16 cellular contexts compared by ENCODE assay signal in the genomic region with DNA sequence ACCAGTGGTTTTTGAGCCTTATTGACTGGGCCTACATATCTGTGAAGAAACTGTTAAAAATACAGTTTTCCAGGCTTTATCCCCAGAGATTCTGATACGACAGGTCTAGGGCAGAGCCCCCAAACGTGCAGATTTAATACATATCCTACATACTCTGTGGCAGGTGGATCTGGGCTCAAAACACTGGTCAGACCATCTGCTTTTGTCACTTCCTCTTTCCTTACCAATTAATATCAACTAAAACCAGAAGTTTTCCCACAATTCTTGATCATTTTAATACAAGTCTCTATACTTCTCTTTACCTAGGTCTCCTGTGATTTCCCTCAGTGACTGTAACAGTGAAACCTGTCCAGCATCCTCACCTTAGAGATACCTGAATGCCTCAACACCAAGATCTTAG.
DNase-seq lines count a peak whose midpoint lies in the region; ATAC-seq, FAIRE-seq and TF ChIP-seq lines count a peak whose summit lies in the region.
"Had no signal": no experiment of that assay in that cellular context is flagged by ENCODE, and none has a peak within 500 bp of the region (broad histone marks: within the 10 kb centered on the region; RNA-seq: fewer than 3 reads in every experiment).

No MANE protein-coding gene starts in this region.

- no peaks in the 10 kb centered on the region for H3K9me3 ChIP-seq in neural progenitor cell (ENCODE audit: low read depth)
- H3K9me3 ChIP-seq: HAP-1 had no signal

- H3K9ac ChIP-seq in neural progenitor cell = no peak overlapping the region
- H3K9ac ChIP-seq: BLaER1 treated with 17β-estradiol and CSF1 and Interleukin-3, amounts not matched to agents 10 nM and 100 nM; GM23248 had no signal

- peaks cover 13 to 29% of the 10 kb centered on the region in 2 donors for H3K4me1 Mint-ChIP-seq in effector memory CD8-positive, alpha-beta T cell (ENCODE audit: low read depth in 2 of 2)
- no peaks in the 10 kb centered on the region for H3K4me1 Mint-ChIP-seq in neural progenitor cell
- H3K4me1 Mint-ChIP-seq: B cell had no signal

- H3K4me3 ChIP-seq in neural progenitor cell = no peak overlapping the region
- H3K4me3 ChIP-seq: BLaER1 treated with 17β-estradiol and CSF1 and Interleukin-3, amounts not matched to agents 10 nM and 100 nM; GM23248; HAP-1 had no signal

- peak overlapping the region in 1 of 2 donors; percentile 2 for H3K4me3 Mint-ChIP-seq in effector memory CD8-positive, alpha-beta T cell
- no peak overlapping the region for H3K4me3 Mint-ChIP-seq in neural progenitor cell
- H3K4me3 Mint-ChIP-seq: B cell; CD8-positive, alpha-beta T cell had no signal

- H3K36me3 Mint-ChIP-seq in effector memory CD8-positive, alpha-beta T cell (ENCODE audit: insufficient read depth) = peaks cover 4% of the 10 kb centered on the region
- H3K36me3 Mint-ChIP-seq in neural progenitor cell = peaks cover 35% of the 10 kb centered on the region

- peak overlapping the region; percentile 16 to 42 for H3K27ac Mint-ChIP-seq in effector memory CD8-positive, alpha-beta T cell
- no peak overlapping the region for H3K27ac Mint-ChIP-seq in neural progenitor cell
- H3K27ac Mint-ChIP-seq: B cell; CD8-positive, alpha-beta T cell had no signal

- peak; percentile 18 for FAIRE-seq in GM19239 (lab: Jason Lieb, UNC)
- FAIRE-seq: HTR-8/SVneo had no signal

- H3K9me3 Mint-ChIP-seq in effector memory CD8-positive, alpha-beta T cell = no peaks in the 10 kb centered on the region
- peaks cover 13% of the 10 kb centered on the region for H3K9me3 Mint-ChIP-seq in neural progenitor cell
- H3K9me3 Mint-ChIP-seq: CD8-positive, alpha-beta T cell had no signal

- H2AFZ ChIP-seq in neural progenitor cell (replicated peaks) = no peak overlapping the region
- H2AFZ ChIP-seq: GM23248 had no signal

- no peak for TF ChIP-seq CTCF in neural progenitor cell (IDR thresholded peaks at IDR 0.05)

- H3K27me3 ChIP-seq in neural progenitor cell = no peaks in the 10 kb centered on the region
- H3K27me3 ChIP-seq: BLaER1 treated with 17β-estradiol and CSF1 and Interleukin-3, amounts not matched to agents 10 nM and 100 nM had no signal

- H3K4me2 ChIP-seq in neural progenitor cell = peak overlapping the region; percentile 53
- H3K4me2 ChIP-seq: BLaER1 treated with 17β-estradiol and CSF1 and Interleukin-3, amounts not matched to agents 10 nM and 100 nM had no signal

- H3F3A ChIP-seq in neural progenitor cell (ENCODE audit: low read depth) = peaks cover 5% of the 10 kb centered on the region

- DNase-seq in GM19239 (ENCODE audit: insufficient read length, low spot score) = no peak
- DNase-seq in NAMALWA (ENCODE audit: low spot score) = peak; percentile 2
- no peak for DNase-seq in effector memory CD8-positive, alpha-beta T cell
- no peak for DNase-seq in neural progenitor cell (ENCODE audit: low spot score)
- DNase-seq in activated effector memory CD4-positive, alpha-beta T cell treated with anti-CD3 and anti-CD28 coated beads, Interleukin-2, amount 50 U/mL, for 16 hours = no peak
- DNase-seq: Calu3; CD8-positive, alpha-beta T cell; DMS79 treated with DMSO at 0.1 percent for 48 hours; GF-D8; GM23248; IMR-90 had no signal

- H3K27ac ChIP-seq in neural progenitor cell = peak overlapping the region; percentile 78
- H3K27ac ChIP-seq: BLaER1 treated with 17β-estradiol and CSF1 and Interleukin-3, amounts not matched to agents 10 nM and 100 nM; GM23248 had no signal

- no peaks in the 10 kb centered on the region for H3K27me3 Mint-ChIP-seq in effector memory CD8-positive, alpha-beta T cell
- peaks cover 2% of the 10 kb centered on the region for H3K27me3 Mint-ChIP-seq in neural progenitor cell (ENCODE audit: insufficient read depth, low read depth)
- H3K27me3 Mint-ChIP-seq: B cell had no signal

- ATAC-seq in effector memory CD8-positive, alpha-beta T cell (replicated peaks) = no peak
- ATAC-seq in HG03460 (IDR thresholded peaks at IDR 0.05; ENCODE audit: unreplicated experiment) = no peak
- ATAC-seq: CD8-positive, alpha-beta T cell had no signal

- no peaks in the 10 kb centered on the region for H4K20me1 ChIP-seq in neural progenitor cell (ENCODE audit: low read depth)
- H4K20me1 ChIP-seq: BLaER1 treated with 17β-estradiol and CSF1 and Interleukin-3, amounts not matched to agents 10 nM and 100 nM had no signal

- H3K4me1 ChIP-seq in neural progenitor cell = peaks cover 7% of the 10 kb centered on the region
- H3K4me1 ChIP-seq: BLaER1 treated with 17β-estradiol and CSF1 and Interleukin-3, amounts not matched to agents 10 nM and 100 nM; HAP-1 had no signal

- no peaks in the 10 kb centered on the region for H3K79me2 ChIP-seq in neural progenitor cell (ENCODE audit: low read depth)

- no peaks in the 10 kb centered on the region for H3K36me3 ChIP-seq in neural progenitor cell
- H3K36me3 ChIP-seq: HAP-1 had no signal
